ENCODE assay signal across 8 cellular contexts in genomic region chr1:153977250-153978240, GRCh38. TPM values are rescaled to one million over a fixed set of nuclear protein-coding genes. Genes with fewer than 3 reads are reported as not detected.
DNase-seq lines count a peak whose midpoint lies in the region; ATAC-seq, FAIRE-seq and TF ChIP-seq lines count a peak whose summit lies in the region.

Gene JTB (minus strand): TSS chr1:153977674. CDS start chr1:153977252, 422 bp downstream.

- H3K9me3 ChIP-seq in left ventricle myocardium inferior (replicated peaks) (no peaks in the 10 kb centered on the region), prostate gland (no peaks in the 10 kb centered on the region)

- H3K36me3 ChIP-seq in left ventricle myocardium inferior, result peaks cover 39% of the 10 kb centered on the region
- no peaks in the 10 kb centered on the region for H3K36me3 ChIP-seq in prostate gland

- intact Hi-C loops in left ventricle myocardium inferior (cut with micrococcal nuclease), result no loop called here
- intact Hi-C loops in prostate gland (cut with DNase I), result no loop called here

- peak; percentile 13 for TF ChIP-seq CTCF in left ventricle myocardium inferior (IDR thresholded peaks at IDR 0.05; ENCODE audit: borderline replicate concordance)
- TF ChIP-seq CTCF in prostate gland (IDR thresholded peaks at IDR 0.05), result peak in 2 of 4 experiments; percentile 16 to 25

- TF ChIP-seq POLR2A in prostate gland (IDR thresholded peaks at IDR 0.05), result peak; percentile 92

- H3K4me3 ChIP-seq in GM08714 (ENCODE audit: low read length), result peak within 1 kb of the TSS; percentile 83
- peak within 1 kb of the TSS; percentile 87 for H3K4me3 ChIP-seq in left ventricle myocardium inferior
- peak within 1 kb of the TSS; percentile 96 to 98 for H3K4me3 ChIP-seq in prostate gland

- H3K27me3 ChIP-seq in left ventricle myocardium inferior (ENCODE audit: low read depth), result no peaks in the 10 kb centered on the region
- H3K27me3 ChIP-seq in prostate gland (replicated peaks; ENCODE audit: insufficient read depth), result no peaks in the 10 kb centered on the region

- H3K4me1 ChIP-seq in left ventricle myocardium inferior (peaks cover 37% of the 10 kb centered on the region), prostate gland (replicated peaks) (no peaks in the 10 kb centered on the region)

- peak; percentile 89 for DNase-seq in NCI-H1694 treated with DMSO at 0.1 percent for 48 hours (lab: John Stamatoyannopoulos, UW)
- peak; percentile 63 to 87 (median 78) for DNase-seq in T-helper 2 cell
- DNase-seq in amniotic stem cell (lab: John Stamatoyannopoulos, UW), result peak; percentile 83
- DNase-seq in left ventricle myocardium inferior, result peak; percentile 90
- peak; percentile 93 for DNase-seq in prostate gland (ENCODE audit: low spot score)
- DNase-seq in urothelium cell line (ENCODE audit: low spot score), result peak; percentile 89

- peak; percentile 76 for ATAC-seq in HG02763 (IDR thresholded peaks at IDR 0.05; ENCODE audit: unreplicated experiment)

- FAIRE-seq in urothelium cell line (lab: Jason Lieb, UNC), result no peak

- H3K27ac ChIP-seq in left ventricle myocardium inferior (replicated peaks) (peak within 1 kb of the TSS; percentile 94), prostate gland (peak within 1 kb of the TSS; percentile 96)

- under 1% methylated on average over 64 of the region's 75 CpGs for WGBS in prostate gland

RNA-seq across cellular contexts. Expression of gene JTB, which starts in this region (rescaled TPM):
- total RNA-seq in left ventricle myocardium inferior, result 75.8 TPM
- total RNA-seq in prostate gland, result 100 to 1,000 TPM; 234 to 404 TPM

Comparison
In these comparisons a context has a peak if more than half of its experiments do, and no peak if none do; other contexts are left out.
1. Peak in every context shown above with its lines: DNase-seq, ATAC-seq, H3K4me3 ChIP-seq and H3K27ac ChIP-seq.